In genomic region chr13:98214008-98214643, GRCh38 we compare ENCODE assay signal across 12 cellular contexts. TPM values are rescaled to one million over a fixed set of nuclear protein-coding genes. Genes with fewer than 3 reads are reported as not detected.
A peak's percentile ranks its signal among the peaks of the same experiment; 100 is the strongest.
DNase-seq lines count a peak whose midpoint lies in the region; ATAC-seq, FAIRE-seq and TF ChIP-seq lines count a peak whose summit lies in the region.
"Had no signal": no experiment of that assay in that cellular context is flagged by ENCODE, and none has a peak within 500 bp of the region (broad histone marks: within the 10 kb centered on the region; RNA-seq: fewer than 3 reads in every experiment).

No MANE protein-coding gene starts in this region.

- no peak for TF ChIP-seq CTCF in HFFc6 (IDR thresholded peaks at IDR 0.05)
- TF ChIP-seq CTCF in astrocyte of the spinal cord (IDR thresholded peaks at IDR 0.05; ENCODE audit: low read depth, low read length) = no peak
- no peak for TF ChIP-seq CTCF in right lobe of liver (IDR thresholded peaks at IDR 0.05)
- TF ChIP-seq CTCF in transverse colon (IDR thresholded peaks at IDR 0.05) = no peak
- no peak for TF ChIP-seq CTCF in tibial artery (IDR thresholded peaks at IDR 0.05)

- H3K27me3 ChIP-seq in right lobe of liver (no peaks in the 10 kb centered on the region), transverse colon (no peaks in the 10 kb centered on the region), tibial artery (no peaks in the 10 kb centered on the region)

- H3K9me3 ChIP-seq in right lobe of liver = no peaks in the 10 kb centered on the region
- no peaks in the 10 kb centered on the region for H3K9me3 ChIP-seq in transverse colon
- no peaks in the 10 kb centered on the region for H3K9me3 ChIP-seq in tibial artery

- ATAC-seq in right lobe of liver = peak in 3 of 4 donors; percentile 11 to 16 (median 11)
- ATAC-seq: activated CD4-positive, CD25-positive, alpha-beta regulatory T cell treated with anti-CD3 and anti-CD28 coated beads, Interleukin-2, amount 50 U/mL, for 24 hours; activated naive CD8-positive, alpha-beta T cell treated with anti-CD3 and anti-CD28 coated beads, Interleukin-2, amount 50 U/mL, for 24 hours had no signal

- peak; percentile 71 for DNase-seq in HFFc6
- peak; percentile 62 for DNase-seq in astrocyte of the spinal cord (ENCODE audit: low read depth, low spot score)
- no peak for DNase-seq in right lobe of liver
- DNase-seq in transverse colon = no peak
- DNase-seq in tibial artery = no peak
- no peak for DNase-seq in activated CD4-positive, alpha-beta T cell treated with anti-CD3 and anti-CD28 coated beads, Interleukin-2, amount 10 ng/mL, durations not matched to agents 24 days and 14 days
- no peak for DNase-seq in GM19239 (ENCODE audit: insufficient read length, low spot score)
- DNase-seq: activated naive CD8-positive, alpha-beta T cell treated with anti-CD3 and anti-CD28 coated beads, Interleukin-2, amount 50 U/mL, for 24 hours had no signal

- H3K27me3 Mint-ChIP-seq in HFFc6 (ENCODE audit: insufficient read depth) = peaks cover 5% of the 10 kb centered on the region
- H3K27me3 Mint-ChIP-seq in activated CD4-positive, alpha-beta T cell treated with anti-CD3 and anti-CD28 coated beads, Interleukin-2, amount 10 ng/mL, durations not matched to agents 24 days and 14 days = no peaks in the 10 kb centered on the region

- no peak for TF ChIP-seq EP300 in transverse colon (IDR thresholded peaks at IDR 0.05; ENCODE audit: low read depth)

- peak overlapping the region; percentile 95 for H3K27ac Mint-ChIP-seq in HFFc6
- H3K27ac Mint-ChIP-seq in activated CD4-positive, alpha-beta T cell treated with anti-CD3 and anti-CD28 coated beads, Interleukin-2, amount 10 ng/mL, durations not matched to agents 24 days and 14 days = no peak overlapping the region
- H3K27ac Mint-ChIP-seq: activated naive CD8-positive, alpha-beta T cell treated with anti-CD3 and anti-CD28 coated beads, Interleukin-2, amount 50 U/mL, for 24 hours; natural killer cell treated with Interleukin-12 subunit alpha and Interleukin-12 subunit beta and Interleukin-15 and Interleukin-18, amount 100 ng/mL, for 72 hours had no signal

- peaks cover 0 to 9% (median 4%) of the 10 kb centered on the region in 4 donors for H3K36me3 ChIP-seq in right lobe of liver
- H3K36me3 ChIP-seq in transverse colon = no peaks in the 10 kb centered on the region
- H3K36me3 ChIP-seq in tibial artery = peaks cover 0 to 9% (median 6%) of the 10 kb centered on the region in 3 donors

- H3K27ac ChIP-seq in right lobe of liver (no peak overlapping the region), transverse colon (peak overlapping the region; percentile 42 to 63 (median 49)), tibial artery (no peak overlapping the region)
- H3K27ac ChIP-seq: KMS-11 had no signal

- H3K4me1 ChIP-seq in right lobe of liver = peaks cover 0 to 12% (median 2%) of the 10 kb centered on the region in 4 donors
- H3K4me1 ChIP-seq in transverse colon = peaks cover 0 to 28% (median 22%) of the 10 kb centered on the region in 4 donors
- H3K4me1 ChIP-seq in tibial artery = peaks cover 0 to 35% (median 20%) of the 10 kb centered on the region in 4 donors

- no peak for FAIRE-seq in GM19239 (lab: Jason Lieb, UNC)

- peaks cover 76% of the 10 kb centered on the region for H3K4me1 Mint-ChIP-seq in HFFc6 (ENCODE audit: low read depth)
- H3K4me1 Mint-ChIP-seq in activated CD4-positive, alpha-beta T cell treated with anti-CD3 and anti-CD28 coated beads, Interleukin-2, amount 10 ng/mL, durations not matched to agents 24 days and 14 days = no peaks in the 10 kb centered on the region
- H3K4me1 Mint-ChIP-seq: activated naive CD8-positive, alpha-beta T cell treated with anti-CD3 and anti-CD28 coated beads, Interleukin-2, amount 50 U/mL, for 24 hours had no signal

- 73% methylated on average over 10 of the region's 16 CpGs for WGBS in right lobe of liver (ENCODE audit: insufficient coverage, low coverage, low lambda C conversion rate, missing lambda C conversion rate)
- 34 to 37% methylated on average over 8 to 16 of the region's 16 CpGs for WGBS in transverse colon (ENCODE audit: low coverage in 1 of 2), 2 donors

- peak overlapping the region; percentile 66 for H3K4me3 Mint-ChIP-seq in HFFc6
- no peak overlapping the region for H3K4me3 Mint-ChIP-seq in activated CD4-positive, alpha-beta T cell treated with anti-CD3 and anti-CD28 coated beads, Interleukin-2, amount 10 ng/mL, durations not matched to agents 24 days and 14 days
- H3K4me3 Mint-ChIP-seq: activated naive CD8-positive, alpha-beta T cell treated with anti-CD3 and anti-CD28 coated beads, Interleukin-2, amount 50 U/mL, for 24 hours; natural killer cell treated with Interleukin-12 subunit alpha and Interleukin-12 subunit beta and Interleukin-15 and Interleukin-18, amount 100 ng/mL, for 72 hours had no signal

- H3K4me3 ChIP-seq in astrocyte of the spinal cord (ENCODE audit: low read depth, low read length) (no peak overlapping the region), right lobe of liver (no peak overlapping the region), transverse colon (no peak overlapping the region), tibial artery (no peak overlapping the region)

- H3K36me3 Mint-ChIP-seq in HFFc6 (ENCODE audit: low read depth) = peaks cover 33% of the 10 kb centered on the region
- H3K36me3 Mint-ChIP-seq in activated CD4-positive, alpha-beta T cell treated with anti-CD3 and anti-CD28 coated beads, Interleukin-2, amount 10 ng/mL, durations not matched to agents 24 days and 14 days (ENCODE audit: low read depth) = no peaks in the 10 kb centered on the region
- H3K36me3 Mint-ChIP-seq: natural killer cell treated with Interleukin-12 subunit alpha and Interleukin-12 subunit beta and Interleukin-15 and Interleukin-18, amount 100 ng/mL, for 72 hours had no signal

- no peak for TF ChIP-seq POLR2A in right lobe of liver (IDR thresholded peaks at IDR 0.05)
- TF ChIP-seq POLR2A in transverse colon (IDR thresholded peaks at IDR 0.05) = no peak

- peaks cover 5% of the 10 kb centered on the region; the same call in 1 of the 2 replicates for H3K9me3 Mint-ChIP-seq in HFFc6
- H3K9me3 Mint-ChIP-seq in activated CD4-positive, alpha-beta T cell treated with anti-CD3 and anti-CD28 coated beads, Interleukin-2, amount 10 ng/mL, durations not matched to agents 24 days and 14 days = no peaks in the 10 kb centered on the region
- H3K9me3 Mint-ChIP-seq: activated naive CD8-positive, alpha-beta T cell treated with anti-CD3 and anti-CD28 coated beads, Interleukin-2, amount 50 U/mL, for 24 hours; natural killer cell treated with Interleukin-12 subunit alpha and Interleukin-12 subunit beta and Interleukin-15 and Interleukin-18, amount 100 ng/mL, for 72 hours had no signal

- intact Hi-C loops in right lobe of liver (cut with DNase I) (no loop called here), transverse colon (cut with DNase I; ENCODE audit: low total_unique reads) (no loop called here), tibial artery (cut with DNase I; ENCODE audit: low total_unique reads) (loop anchor here (10.0 kb wide), 1 partner anchor 69 kb away; the partner anchor contains the start of gene FARP1)
- intact Hi-C loops in activated CD4-positive, alpha-beta T cell treated with anti-CD3 and anti-CD28 coated beads, Interleukin-2, amount 10 ng/mL, durations not matched to agents 24 days and 14 days (cut with micrococcal nuclease) = no loop called here

- in situ Hi-C loops in astrocyte of the spinal cord (cut with HindIII; ENCODE audit: low sequenced_read_pairs) = no loop called here
- in situ Hi-C loops in transverse colon (cut with MboI; ENCODE audit: low pct_ligation_motif_present in 1 of 4, low pct_unique_long_range_greater_than_20kb in 1 of 4, low sequenced_read_pairs in 3 of 4) = no loop called here

RNA-seq across cellular contexts. Expression of gene RNF113B, which starts 37.1 kb away (rescaled TPM):
- not detected for total RNA-seq in HFFc6 (2021; fragmentation: NEBNext Ultra II Directional; extraction: Animal tissue kit (Norgen Biotek cat#: 25700))
- total RNA-seq in right lobe of liver (not detected), transverse colon (not detected)
- not detected in 2 replicates for total RNA-seq in activated CD4-positive, alpha-beta T cell treated with anti-CD3 and anti-CD28 coated beads, Interleukin-2, amount 10 ng/mL, durations not matched to agents 24 days and 14 days
- total RNA-seq: natural killer cell treated with Interleukin-12 subunit alpha and Interleukin-12 subunit beta and Interleukin-15 and Interleukin-18, amount 100 ng/mL, for 72 hours; OCI-LY7 had no signal

Comparison
In these comparisons a context has a peak if more than half of its experiments do, and no peak if none do; other contexts are left out.
1. DNase-seq: peak in HFFc6 (single experiment) and astrocyte of the spinal cord (single experiment); none in right lobe of liver (0 of 3), transverse colon (single experiment), tibial artery (0 of 2), activated CD4-positive, alpha-beta T cell treated with anti-CD3 and anti-CD28 coated beads, Interleukin-2, amount 10 ng/mL, durations not matched to agents 24 days and 14 days (single experiment) and GM19239 (single experiment).
2. H3K27ac ChIP-seq: peak in transverse colon (4 of 4); none in right lobe of liver (0 of 3) and tibial artery (0 of 2).